Comparison of ENCODE assay signal across 13 cellular contexts in the genomic region with DNA sequence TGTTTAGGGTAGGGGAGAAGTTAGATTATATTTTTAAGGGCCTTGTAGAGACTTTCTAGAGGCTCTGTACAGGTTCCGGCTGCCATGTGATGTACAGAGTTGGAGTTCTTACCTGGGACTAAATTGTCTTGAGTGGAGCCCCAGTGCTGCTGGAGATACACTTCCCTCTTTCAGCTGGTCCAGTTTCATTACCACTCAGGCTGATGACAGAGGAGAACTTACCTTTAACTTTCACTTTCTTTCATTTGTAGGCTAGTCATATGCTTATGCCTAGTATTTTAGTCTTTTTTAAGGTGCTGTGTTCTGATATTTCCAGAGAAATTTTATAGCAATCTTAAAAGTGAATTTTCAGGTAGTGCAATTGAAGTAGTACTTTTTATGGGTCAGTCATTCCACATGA.
DNase-seq lines count a peak whose midpoint lies in the region; ATAC-seq and TF ChIP-seq lines count a peak whose summit lies in the region.
"Had no signal": no experiment of that assay in that cellular context is flagged by ENCODE, and none has a peak within 500 bp of the region (broad histone marks: within the 10 kb centered on the region; RNA-seq: fewer than 3 reads in every experiment).

No MANE protein-coding gene starts in this region.

- no peaks in the 10 kb centered on the region for H3K4me1 ChIP-seq in left ventricle myocardium inferior

- no peak overlapping the region for H3K4me3 ChIP-seq in left ventricle myocardium inferior

- H3K9me3 ChIP-seq in left ventricle myocardium inferior (replicated peaks), result no peaks in the 10 kb centered on the region

- peaks cover 21% of the 10 kb centered on the region for H3K36me3 ChIP-seq in left ventricle myocardium inferior

- no peak for DNase-seq in mucosa of gallbladder (ENCODE audit: low spot score)
- DNase-seq in stimulated activated CD8-positive, alpha-beta memory T cell treated with anti-CD3 and anti-CD28 coated beads, Interleukin-4, amount 100 ng/mL, for 48 hours, result no peak
- no peak for DNase-seq in NCI-H128 (lab: John Stamatoyannopoulos, UW; ENCODE audit: unreplicated experiment)
- no peak for DNase-seq in left ventricle myocardium inferior
- DNase-seq: activated effector memory CD4-positive, alpha-beta T cell treated with Interleukin-2 at 50 U/mL for 16 hours; effector CD4-positive, alpha-beta T cell; IMR-90; NCI-H524; T-helper 9 cell had no signal

- ATAC-seq in GM18511 (IDR thresholded peaks at IDR 0.05; ENCODE audit: unreplicated experiment), result peak; percentile 86
- ATAC-seq in GM21529 (IDR thresholded peaks at IDR 0.05; ENCODE audit: unreplicated experiment), result peak; percentile 93
- ATAC-seq in HG03520 (IDR thresholded peaks at IDR 0.05; ENCODE audit: unreplicated experiment), result peak; percentile 55
- ATAC-seq in esophagus mucosa, result peak; percentile 33

- no peaks in the 10 kb centered on the region for H3K27me3 ChIP-seq in left ventricle myocardium inferior (ENCODE audit: low read depth)

- no peak for TF ChIP-seq CTCF in left ventricle myocardium inferior (IDR thresholded peaks at IDR 0.05; ENCODE audit: borderline replicate concordance)

- H3K27ac ChIP-seq in left ventricle myocardium inferior (replicated peaks), result no peak overlapping the region

- intact Hi-C loops in left ventricle myocardium inferior (cut with micrococcal nuclease), result no loop called here

Comparison
In these comparisons a context has a peak if more than half of its experiments do, and no peak if none do; other contexts are left out.
1. ATAC-seq: peak in every context shown above with its lines; median percentile 93 in GM21529; 86 in GM18511; 55 in HG03520; 33 in esophagus mucosa.